22 cellular contexts compared by ENCODE assay signal in the genomic region with DNA sequence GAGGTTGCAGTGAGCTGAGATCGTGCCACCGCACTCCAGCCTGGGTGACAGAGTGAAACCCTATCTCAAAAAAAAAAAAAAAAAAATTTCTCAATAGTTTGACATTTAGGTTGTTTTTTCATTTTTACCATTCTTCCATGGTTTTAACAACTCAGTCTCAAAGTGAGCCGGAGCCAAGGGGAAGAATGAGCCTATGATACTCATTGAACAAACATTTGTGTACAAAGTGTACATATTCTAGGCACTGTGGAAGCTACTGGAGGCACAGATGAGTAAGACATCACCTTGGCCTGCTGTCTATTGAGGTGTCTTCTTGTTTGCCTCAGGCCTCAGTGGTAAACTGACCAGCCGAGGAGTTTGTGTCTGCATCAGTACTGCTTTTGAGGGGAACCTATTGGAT.
"Had no signal": no experiment of that assay in that cellular context is flagged by ENCODE, and none has a peak within 500 bp of the region (broad histone marks: within the 10 kb centered on the region; RNA-seq: fewer than 3 reads in every experiment).

No MANE protein-coding gene starts in this region.

- H3K27ac Mint-ChIP-seq: dendritic cell treated with granulocyte-macrophage colony-stimulating factor and Interleukin-4, amounts not matched to agents 40 ng/mL and 50 ng/mL, for 4 days; memory B cell; natural killer cell treated with Interleukin-12 subunit alpha and Interleukin-12 subunit beta and Interleukin-15 and Interleukin-18, amount 100 ng/mL, for 72 hours; neural progenitor cell; stimulated activated effector memory CD8-positive, alpha-beta T cell treated with anti-CD3 and anti-CD28 coated beads, Interleukin-12 subunit alpha, Interleukin-12 subunit beta, amount 100 ng/mL, for 72 hours; stimulated activated naive CD8-positive, alpha-beta T cell treated with anti-CD3 and anti-CD28 coated beads, Interleukin-15, Interleukin-2, amounts not matched to agents 100 ng/mL and 50 ng/mL, for 24 hours had no signal

- ATAC-seq: effector memory CD8-positive, alpha-beta T cell; foreskin keratinocyte; left lung; lower lobe of right lung; right cardiac atrium; stimulated activated effector memory CD8-positive, alpha-beta T cell treated with anti-CD3 and anti-CD28 coated beads, Interleukin-12 subunit alpha, Interleukin-12 subunit beta, amount 100 ng/mL, for 72 hours had no signal

- H3K27me3 ChIP-seq: esophagus squamous epithelium, foreskin keratinocyte, left lung, neural progenitor cell, ovary, tibial nerve had no signal

- H3K9me3 ChIP-seq: esophagus squamous epithelium, left lung, lower lobe of right lung, ovary, tibial nerve had no signal

- H3K4me1 ChIP-seq: esophagus squamous epithelium, foreskin keratinocyte, left lung, lower lobe of right lung, neural progenitor cell, tibial nerve had no signal

- H3K4me3 Mint-ChIP-seq: dendritic cell treated with granulocyte-macrophage colony-stimulating factor and Interleukin-4, amounts not matched to agents 40 ng/mL and 50 ng/mL, for 4 days; effector memory CD8-positive, alpha-beta T cell; immature natural killer cell; memory B cell; mesothelial cell of epicardium; natural killer cell treated with Interleukin-12 subunit alpha and Interleukin-12 subunit beta and Interleukin-15 and Interleukin-18, amount 100 ng/mL, for 72 hours; neural progenitor cell; stimulated activated effector memory CD8-positive, alpha-beta T cell treated with anti-CD3 and anti-CD28 coated beads, Interleukin-12 subunit alpha, Interleukin-12 subunit beta, amount 100 ng/mL, for 72 hours; stimulated activated naive CD8-positive, alpha-beta T cell treated with anti-CD3 and anti-CD28 coated beads, Interleukin-15, Interleukin-2, amounts not matched to agents 100 ng/mL and 50 ng/mL, for 24 hours had no signal

- H3K36me3 ChIP-seq: ovary had no signal

- H3K9ac ChIP-seq: neural progenitor cell had no signal

- H3K4me1 Mint-ChIP-seq: memory B cell; neural progenitor cell; stimulated activated effector memory CD8-positive, alpha-beta T cell treated with anti-CD3 and anti-CD28 coated beads, Interleukin-12 subunit alpha, Interleukin-12 subunit beta, amount 100 ng/mL, for 72 hours had no signal

- H3K9me3 Mint-ChIP-seq: dendritic cell treated with granulocyte-macrophage colony-stimulating factor and Interleukin-4, amounts not matched to agents 40 ng/mL and 50 ng/mL, for 4 days; effector memory CD8-positive, alpha-beta T cell; immature natural killer cell; memory B cell; mesothelial cell of epicardium; natural killer cell treated with Interleukin-12 subunit alpha and Interleukin-12 subunit beta and Interleukin-15 and Interleukin-18, amount 100 ng/mL, for 72 hours; stimulated activated effector memory CD8-positive, alpha-beta T cell treated with anti-CD3 and anti-CD28 coated beads, Interleukin-12 subunit alpha, Interleukin-12 subunit beta, amount 100 ng/mL, for 72 hours; stimulated activated naive CD8-positive, alpha-beta T cell treated with anti-CD3 and anti-CD28 coated beads, Interleukin-15, Interleukin-2, amounts not matched to agents 100 ng/mL and 50 ng/mL, for 24 hours had no signal

- DNase-seq: effector memory CD8-positive, alpha-beta T cell; esophagus squamous epithelium; foreskin keratinocyte; immature natural killer cell; left lung; lower lobe of right lung; nucleus accumbens; ovary; right cardiac atrium; stimulated activated CD4-positive, alpha-beta T cell treated with anti-CD3 and anti-CD28 coated beads, Interleukin-4, amount 100 ng/mL, for 1 hour; stimulated activated CD8-positive, alpha-beta memory T cell treated with anti-CD3 and anti-CD28 coated beads, Interleukin-4, amount 100 ng/mL, for 48 hours had no signal

- H3K27ac ChIP-seq: esophagus squamous epithelium, foreskin keratinocyte, left lung, lower lobe of right lung, neural progenitor cell, ovary, tibial nerve had no signal

- H3K4me3 ChIP-seq: esophagus squamous epithelium, left lung, lower lobe of right lung, neural progenitor cell, ovary, smooth muscle cell, tibial nerve had no signal

- H3K27me3 Mint-ChIP-seq: dendritic cell treated with granulocyte-macrophage colony-stimulating factor and Interleukin-4, amounts not matched to agents 40 ng/mL and 50 ng/mL, for 4 days; effector memory CD8-positive, alpha-beta T cell; memory B cell; natural killer cell treated with Interleukin-12 subunit alpha and Interleukin-12 subunit beta and Interleukin-15 and Interleukin-18, amount 100 ng/mL, for 72 hours; stimulated activated naive CD8-positive, alpha-beta T cell treated with anti-CD3 and anti-CD28 coated beads, Interleukin-15, Interleukin-2, amounts not matched to agents 100 ng/mL and 50 ng/mL, for 24 hours had no signal

- FAIRE-seq: colon, keratinocyte had no signal
